13 cellular contexts compared by ENCODE assay signal in the genomic region with DNA sequence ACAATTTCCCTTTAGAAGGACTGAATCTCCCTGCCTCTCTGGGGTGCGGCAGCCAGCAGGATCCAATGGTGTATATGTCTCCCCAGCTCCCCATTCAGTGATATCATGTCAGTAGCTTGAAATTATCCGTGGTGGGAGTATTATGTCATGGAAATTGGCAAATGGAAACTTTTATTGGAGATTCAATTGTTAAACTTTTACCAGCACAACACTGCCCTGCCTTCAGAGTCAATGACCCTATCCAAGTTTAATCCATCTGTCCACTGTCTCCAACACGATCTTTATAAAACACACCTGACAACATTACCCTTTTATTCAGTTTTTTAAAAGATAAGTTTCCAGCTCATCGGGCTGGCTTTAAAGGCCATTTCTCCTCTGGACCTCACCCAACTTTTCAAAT. TPM values are rescaled to one million over a fixed set of nuclear protein-coding genes. Genes with fewer than 3 reads are reported as not detected.
A peak's percentile ranks its signal among the peaks of the same experiment; 100 is the strongest.
DNase-seq lines count a peak whose midpoint lies in the region; ATAC-seq and TF ChIP-seq lines count a peak whose summit lies in the region.
"Had no signal": no experiment of that assay in that cellular context is flagged by ENCODE, and none has a peak within 500 bp of the region (broad histone marks: within the 10 kb centered on the region; RNA-seq: fewer than 3 reads in every experiment).

No MANE protein-coding gene starts in this region.

- intact Hi-C loops in right lobe of liver (cut with DNase I), result no loop called here

- peak; percentile 21 for TF ChIP-seq POLR2A in right lobe of liver (IDR thresholded peaks at IDR 0.05)

- H3K27me3 ChIP-seq in right lobe of liver, result no peaks in the 10 kb centered on the region
- H3K27me3 ChIP-seq: BE2C had no signal

- no peaks in the 10 kb centered on the region for H3K9me3 ChIP-seq in right lobe of liver
- H3K9me3 ChIP-seq: BE2C, Caco-2 had no signal

- H3K36me3 ChIP-seq in right lobe of liver, result no peaks in the 10 kb centered on the region
- H3K36me3 ChIP-seq: BE2C had no signal

- peaks cover 0 to 21% (median 10%) of the 10 kb centered on the region in 4 donors for H3K4me1 ChIP-seq in right lobe of liver
- H3K4me1 ChIP-seq: BE2C had no signal

- no peak for DNase-seq in epithelial cell of prostate (ENCODE audit: low read depth, low spot score)
- peak; percentile 11 for DNase-seq in islet precursor cell
- no peak for DNase-seq in right lobe of liver
- no peak for DNase-seq in retina
- DNase-seq in stimulated activated naive CD4-positive, alpha-beta T cell (lab: John Stamatoyannopoulos, UW), result no peak
- no peak for DNase-seq in NCI-H146 treated with DMSO at 0.1 percent for 48 hours (lab: John Stamatoyannopoulos, UW; ENCODE audit: unreplicated experiment)
- DNase-seq: ACHN; BE2C; C1 segment of cervical spinal cord; Caco-2; CD4-positive, CD25-positive, alpha-beta regulatory T cell; H9 had no signal

- peak; percentile 48 to 71 (median 58) for ATAC-seq in right lobe of liver

- H3K27ac ChIP-seq in epithelial cell of prostate, result peak overlapping the region; percentile 95
- H3K27ac ChIP-seq in right lobe of liver, result peak overlapping the region; percentile 35 to 90 (median 89)

- H3K4me3 ChIP-seq in right lobe of liver, result no peak overlapping the region

- WGBS in right lobe of liver (ENCODE audit: insufficient coverage, low coverage, low lambda C conversion rate, missing lambda C conversion rate), result 31% methylated on average over 4 of the region's 4 CpGs

- no peak for TF ChIP-seq CTCF in right lobe of liver (IDR thresholded peaks at IDR 0.05)

RNA-seq across cellular contexts. Expression of gene IL1RN, which starts 5.0 kb away (rescaled TPM):
- 10 to 100 TPM; 14.5 to 98.1 (median 43.9) TPM for total RNA-seq in right lobe of liver
- total RNA-seq: Caco-2; CD4-positive, CD25-positive, alpha-beta regulatory T cell; H1; H9 had no signal

RNA-seq across cellular contexts. Expression of gene PSD4, which starts 51.4 kb away (rescaled TPM):
- total RNA-seq in right lobe of liver, result 10 to 100 TPM; 38.0 to 77.8 (median 58.7) TPM

RNA-seq across cellular contexts. Expression of gene IL1F10, which starts 54.6 kb away (rescaled TPM):
- total RNA-seq in right lobe of liver, result not detected
- total RNA-seq: Caco-2; CD4-positive, CD25-positive, alpha-beta regulatory T cell; H1; H9 had no signal
